Comparison of ENCODE assay signal across 18 cellular contexts in the genomic region with DNA sequence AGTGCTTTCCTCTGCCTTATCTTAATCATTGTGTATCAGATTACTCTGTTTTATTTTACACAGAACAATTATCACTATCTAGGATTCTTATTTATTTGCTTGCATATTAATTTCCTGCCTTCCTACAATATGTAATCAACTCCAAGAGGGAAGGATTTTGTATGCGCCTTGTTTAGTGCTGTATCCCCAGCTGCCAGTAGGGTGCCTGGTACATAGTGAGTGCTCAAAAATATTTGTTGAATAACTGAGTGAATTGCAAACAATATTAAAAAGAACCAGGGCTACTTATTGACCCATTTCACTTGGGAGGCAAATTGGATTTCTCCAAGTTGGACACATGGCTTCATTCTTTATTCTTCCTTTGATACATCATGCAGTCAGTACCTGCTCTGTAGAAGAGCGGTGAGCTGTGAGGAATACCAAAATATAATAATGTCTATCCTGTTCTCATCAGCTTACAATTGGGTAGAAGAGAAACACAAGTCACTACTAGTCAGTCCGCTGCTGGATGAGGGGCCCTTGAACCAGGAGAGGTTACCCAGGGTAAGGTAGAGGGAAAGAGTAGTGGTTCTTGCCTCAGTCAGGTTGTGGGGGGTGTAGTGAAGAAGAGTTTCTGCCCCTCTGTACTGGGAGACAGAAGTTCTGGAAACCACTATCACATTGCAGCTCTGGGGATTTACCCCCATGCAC.
DNase-seq lines count a peak whose midpoint lies in the region; ATAC-seq and TF ChIP-seq lines count a peak whose summit lies in the region.
"Had no signal": no experiment of that assay in that cellular context is flagged by ENCODE, and none has a peak within 500 bp of the region (broad histone marks: within the 10 kb centered on the region; RNA-seq: fewer than 3 reads in every experiment).

No MANE protein-coding gene starts in this region.

- no peak overlapping the region for H3K4me3 ChIP-seq in epithelial cell of esophagus (ENCODE audit: low read length)

- no peak for ATAC-seq in GM19452 (IDR thresholded peaks at IDR 0.05; ENCODE audit: unreplicated experiment)
- ATAC-seq: effector memory CD8-positive, alpha-beta T cell; natural killer cell had no signal

- DNase-seq in NCI-H82 (lab: John Stamatoyannopoulos, UW) (peak; percentile 21), epithelial cell of esophagus (ENCODE audit: low read depth) (no peak), nephron progenitor cell (no peak), NCI-H2029 (lab: John Stamatoyannopoulos, UW) (no peak), NCI-H524 (lab: John Stamatoyannopoulos, UW) (no peak), putamen (ENCODE audit: low spot score) (no peak)
- DNase-seq: activated CD4-positive, alpha-beta T cell treated with anti-CD3 and anti-CD28 coated beads, Interleukin-2, amount 10 ng/mL, durations not matched to agents 7 days and 5 days; effector memory CD8-positive, alpha-beta T cell; foreskin melanocyte; IMR-90; kidney glomerular epithelial cell; mesendoderm; natural killer cell; NCI-H1436 treated with DMSO at 0.1 percent for 48 hours; stimulated activated CD4-positive, alpha-beta T cell treated with anti-CD3 and anti-CD28 coated beads, Interleukin-4, amount 100 ng/mL, for 24 hours had no signal

- H3K27ac Mint-ChIP-seq in nephron progenitor cell, result no peak overlapping the region
- H3K27ac Mint-ChIP-seq: activated CD4-positive, alpha-beta T cell treated with anti-CD3 and anti-CD28 coated beads, Interleukin-2, amount 10 ng/mL, durations not matched to agents 7 days and 5 days; effector memory CD8-positive, alpha-beta T cell; natural killer cell had no signal

- no peak overlapping the region for H3K4me3 Mint-ChIP-seq in nephron progenitor cell
- H3K4me3 Mint-ChIP-seq: activated CD4-positive, alpha-beta T cell treated with anti-CD3 and anti-CD28 coated beads, Interleukin-2, amount 10 ng/mL, durations not matched to agents 7 days and 5 days; central memory CD8-positive, alpha-beta T cell; effector memory CD8-positive, alpha-beta T cell; natural killer cell had no signal

- no peaks in the 10 kb centered on the region for H3K9me3 Mint-ChIP-seq in nephron progenitor cell
- H3K9me3 Mint-ChIP-seq: activated CD4-positive, alpha-beta T cell treated with anti-CD3 and anti-CD28 coated beads, Interleukin-2, amount 10 ng/mL, durations not matched to agents 7 days and 5 days; central memory CD8-positive, alpha-beta T cell; effector memory CD8-positive, alpha-beta T cell; natural killer cell had no signal

- H3K4me1 Mint-ChIP-seq in nephron progenitor cell, result no peaks in the 10 kb centered on the region
- H3K4me1 Mint-ChIP-seq: activated CD4-positive, alpha-beta T cell treated with anti-CD3 and anti-CD28 coated beads, Interleukin-2, amount 10 ng/mL, durations not matched to agents 7 days and 5 days; central memory CD8-positive, alpha-beta T cell; natural killer cell had no signal

- TF ChIP-seq CTCF in GM12872 (IDR thresholded peaks at IDR 0.05; ENCODE audit: insufficient read depth, low read depth, low read length) (peak; percentile 31; the same call in 1 of the 3 replicates), epithelial cell of esophagus (IDR thresholded peaks at IDR 0.05; ENCODE audit: insufficient read depth, low read depth, low read length, missing control alignments) (peak; percentile 16), nephron progenitor cell (IDR thresholded peaks at IDR 0.05) (peak; percentile 8)

- no peaks in the 10 kb centered on the region for H3K27me3 Mint-ChIP-seq in nephron progenitor cell (ENCODE audit: low read depth, poor library complexity)

- H3K36me3 Mint-ChIP-seq in nephron progenitor cell (ENCODE audit: low read depth), result no peaks in the 10 kb centered on the region
- H3K36me3 Mint-ChIP-seq: natural killer cell had no signal
